In the genomic region with DNA sequence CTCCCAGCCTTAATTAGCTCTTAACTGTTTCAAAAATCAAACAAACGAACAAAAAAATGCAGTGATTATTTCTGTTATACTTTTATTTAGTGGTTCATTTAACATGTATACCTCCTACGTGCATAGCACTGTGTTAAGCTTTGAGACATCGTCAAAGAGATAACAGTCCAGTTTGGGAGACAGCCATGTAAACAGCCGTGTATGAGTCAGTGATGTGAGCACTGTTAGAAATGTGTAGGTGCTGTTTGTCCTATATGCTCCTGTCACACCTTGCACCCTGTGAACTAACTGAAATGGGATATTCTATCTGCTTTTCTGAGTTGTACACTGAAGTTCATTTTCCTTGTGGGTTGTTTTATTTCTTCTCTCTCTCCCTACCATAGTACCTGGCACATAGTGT, we compare ENCODE assay signal across 1 cellular context.
TF ChIP-seq lines count a peak whose summit lies in the region.

No MANE protein-coding gene starts in this region.

TF ChIP-seq in GM23338, 12 proteins besides CTCF, POLR2A, EP300 and RAD21 (continued from another document):
- TF ChIP-seq, protein P1, sequence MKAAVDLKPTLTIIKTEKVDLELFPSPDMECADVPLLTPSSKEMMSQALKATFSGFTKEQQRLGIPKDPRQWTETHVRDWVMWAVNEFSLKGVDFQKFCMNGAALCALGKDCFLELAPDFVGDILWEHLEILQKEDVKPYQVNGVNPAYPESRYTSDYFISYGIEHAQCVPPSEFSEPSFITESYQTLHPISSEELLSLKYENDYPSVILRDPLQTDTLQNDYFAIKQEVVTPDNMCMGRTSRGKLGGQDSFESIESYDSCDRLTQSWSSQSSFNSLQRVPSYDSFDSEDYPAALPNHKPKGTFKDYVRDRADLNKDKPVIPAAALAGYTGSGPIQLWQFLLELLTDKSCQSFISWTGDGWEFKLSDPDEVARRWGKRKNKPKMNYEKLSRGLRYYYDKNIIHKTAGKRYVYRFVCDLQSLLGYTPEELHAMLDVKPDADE (IDR thresholded peaks at IDR 0.05), result no peak
